Comparison of ENCODE assay signal across 9 cellular contexts in genomic region chr11:134033276-134033675, GRCh38. TPM values are rescaled to one million over a fixed set of nuclear protein-coding genes. Genes with fewer than 3 reads are reported as not detected.
DNase-seq lines count a peak whose midpoint lies in the region; ATAC-seq and TF ChIP-seq lines count a peak whose summit lies in the region.
"Had no signal": no experiment of that assay in that cellular context is flagged by ENCODE, and none has a peak within 500 bp of the region (broad histone marks: within the 10 kb centered on the region; RNA-seq: fewer than 3 reads in every experiment).

No MANE protein-coding gene starts in this region.

- H3K27ac ChIP-seq in VCaP = peak overlapping the region; percentile 73
- H3K27ac ChIP-seq in sigmoid colon = peak overlapping the region; percentile 92 to 98 (median 93)

- DNase-seq in glutamatergic neuron (no peak), sigmoid colon (no peak), middle frontal gyrus (ENCODE audit: extremely low spot score, low spot score) (no peak), NCI-H2081 (lab: John Stamatoyannopoulos, UW) (no peak), midbrain (lab: John Stamatoyannopoulos, UW) (no peak)

- ATAC-seq in HG03196 (IDR thresholded peaks at IDR 0.05; ENCODE audit: unreplicated experiment) = no peak

- no peak for TF ChIP-seq POLR2A in sigmoid colon (IDR thresholded peaks at IDR 0.05)

- H3K9me3 Mint-ChIP-seq in glutamatergic neuron (ENCODE audit: unreplicated experiment) = peaks cover 17% of the 10 kb centered on the region
- H3K9me3 Mint-ChIP-seq: dendritic cell treated with granulocyte-macrophage colony-stimulating factor and Interleukin-4, amounts not matched to agents 40 ng/mL and 50 ng/mL, for 4 days had no signal

- H3K27ac Mint-ChIP-seq in glutamatergic neuron (ENCODE audit: unreplicated experiment) = peak overlapping the region; percentile 100
- H3K27ac Mint-ChIP-seq: dendritic cell treated with granulocyte-macrophage colony-stimulating factor and Interleukin-4, amounts not matched to agents 40 ng/mL and 50 ng/mL, for 4 days had no signal

- H3K4me1 Mint-ChIP-seq in glutamatergic neuron (ENCODE audit: low read depth, unreplicated experiment) = peaks cover 34% of the 10 kb centered on the region

- peaks cover 22% of the 10 kb centered on the region for H3K27me3 Mint-ChIP-seq in glutamatergic neuron (ENCODE audit: unreplicated experiment)

- TF ChIP-seq CTCF in VCaP (conservative IDR thresholded peaks at IDR 0.05) = no peak
- no peak for TF ChIP-seq CTCF in glutamatergic neuron (IDR thresholded peaks at IDR 0.05; ENCODE audit: partially characterized antibody, unreplicated experiment)
- no peak for TF ChIP-seq CTCF in sigmoid colon (IDR thresholded peaks at IDR 0.05)

- intact Hi-C loops in sigmoid colon (cut with DNase I) = no loop called here

- H3K36me3 Mint-ChIP-seq in glutamatergic neuron (ENCODE audit: unreplicated experiment) = no peaks in the 10 kb centered on the region

- peak overlapping the region; percentile 72 for H3K4me3 Mint-ChIP-seq in glutamatergic neuron (ENCODE audit: unreplicated experiment)
- H3K4me3 Mint-ChIP-seq: dendritic cell treated with granulocyte-macrophage colony-stimulating factor and Interleukin-4, amounts not matched to agents 40 ng/mL and 50 ng/mL, for 4 days had no signal

- 73 to 74% methylated on average over 9 of the region's 9 CpGs for WGBS in sigmoid colon, 2 donors

- peak overlapping the region; percentile 3 to 40 (median 24) for H3K4me3 ChIP-seq in sigmoid colon

- H3K36me3 ChIP-seq in ES-I3 (ENCODE audit: insufficient read depth, low read length) = no peaks in the 10 kb centered on the region
- no peaks in the 10 kb centered on the region for H3K36me3 ChIP-seq in sigmoid colon

- peak overlapping the region; percentile 2; the same call in 1 of the 2 replicates for H3K9ac ChIP-seq in ES-I3 (ENCODE audit: low read depth, low read length)

- H3K9me3 ChIP-seq in ES-I3 (ENCODE audit: control insufficient read depth, insufficient read depth, low read length) (no peaks in the 10 kb centered on the region), sigmoid colon (no peaks in the 10 kb centered on the region)

- TF ChIP-seq EP300 in sigmoid colon (IDR thresholded peaks at IDR 0.05) = no peak

- H3K27me3 ChIP-seq in sigmoid colon = no peaks in the 10 kb centered on the region

- H3K4me1 ChIP-seq in ES-I3 (ENCODE audit: insufficient read depth, low read length) (peaks cover 6% of the 10 kb centered on the region), sigmoid colon (peaks cover 0 to 65% (median 57%) of the 10 kb centered on the region in 4 donors)

RNA-seq across cellular contexts. Expression of gene JAM3, which starts 35.6 kb away (rescaled TPM):
- total RNA-seq in glutamatergic neuron (ENCODE audit: unreplicated experiment) (101 TPM), sigmoid colon (100 to 1,000 TPM in 1 of 4 donors, 10 to 100 TPM in 3; 69.4 to 125 (median 82.0) TPM)
- 1 to 10 TPM in 2 of 3 donors, under 1 TPM in 1; 0.69 to 7.5 (median 3.0) TPM for polyA plus RNA-seq in sigmoid colon
